27 cellular contexts compared by ENCODE assay signal in genomic region chr18:50093366-50093765, GRCh38.
"Had no signal": no experiment of that assay in that cellular context is flagged by ENCODE, and none has a peak within 500 bp of the region (broad histone marks: within the 10 kb centered on the region; RNA-seq: fewer than 3 reads in every experiment).

No MANE protein-coding gene starts in this region.

- H3K27ac Mint-ChIP-seq: activated B cell treated with CpG ODN at 0.5 μM for 24 hours; activated CD4-positive, alpha-beta T cell treated with anti-CD3 and anti-CD28 coated beads, Interleukin-2, amount 10 ng/mL, durations not matched to agents 24 days and 14 days; activated CD8-positive, alpha-beta memory T cell treated with anti-CD3 and anti-CD28 coated beads, Interleukin-2, amount 10 ng/mL, durations not matched to agents 7 days and 5 days; activated naive CD4-positive, alpha-beta T cell treated with anti-CD3 and anti-CD28 coated beads, Interleukin-2, amount 50 U/mL, for 72 hours; activated naive CD8-positive, alpha-beta T cell treated with anti-CD3 and anti-CD28 coated beads, Interleukin-2, amount 50 U/mL, for 24 hours; activated T-cell treated with anti-CD3 and anti-CD28 coated beads, Interleukin-2, amount 50 U/mL, for 24 hours; activated T-helper 1 cell treated with anti-CD3 and anti-CD28 coated beads, Interleukin-12 subunit alpha, Interleukin-12 subunit beta, Interleukin-2, Interleukin-4 antibody, amounts not matched to agents 30 ng/mL and 10 ng/mL and 1 ng/mL, durations not matched to agents 14 hours and 24 hours and 36 hours; T-helper 17 cell had no signal

- H3K27ac ChIP-seq: brain microvascular endothelial cell, cardiac muscle cell had no signal

- ATAC-seq: activated CD8-positive, alpha-beta memory T cell treated with anti-CD3 and anti-CD28 coated beads, Interleukin-2, amount 10 ng/mL, durations not matched to agents 7 days and 5 days; activated naive CD4-positive, alpha-beta T cell treated with anti-CD3 and anti-CD28 coated beads, Interleukin-2, amount 50 U/mL, for 72 hours; activated naive CD8-positive, alpha-beta T cell treated with anti-CD3 and anti-CD28 coated beads, Interleukin-2, amount 50 U/mL, for 24 hours; T-helper 17 cell had no signal

- H3K4me1 Mint-ChIP-seq: activated B cell treated with CpG ODN at 0.5 μM for 24 hours; activated CD4-positive, alpha-beta T cell treated with anti-CD3 and anti-CD28 coated beads, Interleukin-2, amount 10 ng/mL, durations not matched to agents 24 days and 14 days; activated CD8-positive, alpha-beta memory T cell treated with anti-CD3 and anti-CD28 coated beads, Interleukin-2, amount 10 ng/mL, durations not matched to agents 7 days and 5 days; activated naive CD8-positive, alpha-beta T cell treated with anti-CD3 and anti-CD28 coated beads, Interleukin-2, amount 50 U/mL, for 24 hours; T-helper 17 cell had no signal

- DNase-seq: activated B cell treated with CpG ODN at 0.5 μM for 24 hours; activated CD4-positive, alpha-beta T cell treated with anti-CD3 and anti-CD28 coated beads for 1 hour; activated CD4-positive, alpha-beta T cell treated with anti-CD3 and anti-CD28 coated beads, Interleukin-2, amount 10 ng/mL, durations not matched to agents 24 days and 14 days; activated CD4-positive, alpha-beta T cell treated with anti-CD3 and anti-CD28 coated beads, Interleukin-2, amount 50 U/mL, for 48 hours; activated CD8-positive, alpha-beta memory T cell treated with anti-CD3 and anti-CD28 coated beads, Interleukin-2, amount 10 ng/mL, durations not matched to agents 7 days and 5 days; activated effector memory CD4-positive, alpha-beta T cell treated with anti-CD3 and anti-CD28 coated beads, Interleukin-2, amount 50 U/mL, for 16 hours; activated naive CD4-positive, alpha-beta T cell treated with Interleukin-2 at 50 U/mL for 16 hours; activated naive CD8-positive, alpha-beta T cell treated with anti-CD3 and anti-CD28 coated beads, Interleukin-2, amount 50 U/mL, for 24 hours; activated T-cell treated with anti-CD3 and anti-CD28 coated beads, Interleukin-2, amount 50 U/mL, for 24 hours; amygdala; brain microvascular endothelial cell; cerebellar nuclear complex; MG63; NCI-H1105; NCI-H1436; NCI-H1694 treated with DMSO at 0.1 percent for 48 hours; NCI-H2171; NCI-H2227 treated with DMSO at 0.1 percent for 48 hours; NCI-H446 treated with DMSO at 0.1 percent for 48 hours; NCI-H526 treated with DMSO at 0.1 percent for 48 hours; NCI-H82; SIG-M5; T-helper 17 cell; T-helper 9 cell had no signal

- H3K36me3 Mint-ChIP-seq: activated CD8-positive, alpha-beta memory T cell treated with anti-CD3 and anti-CD28 coated beads, Interleukin-2, amount 10 ng/mL, durations not matched to agents 7 days and 5 days; activated naive CD4-positive, alpha-beta T cell treated with anti-CD3 and anti-CD28 coated beads, Interleukin-2, amount 50 U/mL, for 72 hours had no signal

- H3K36me3 ChIP-seq: brain microvascular endothelial cell, cardiac muscle cell, MG63 had no signal

- H3K27me3 ChIP-seq: brain microvascular endothelial cell, cardiac muscle cell, MG63 had no signal

- H3K4me3 ChIP-seq: cardiac muscle cell, MG63 had no signal

- H3K4me3 Mint-ChIP-seq: activated B cell treated with CpG ODN at 0.5 μM for 24 hours; activated CD4-positive, alpha-beta T cell treated with anti-CD3 and anti-CD28 coated beads, Interleukin-2, amount 10 ng/mL, durations not matched to agents 24 days and 14 days; activated CD8-positive, alpha-beta memory T cell treated with anti-CD3 and anti-CD28 coated beads, Interleukin-2, amount 10 ng/mL, durations not matched to agents 7 days and 5 days; activated naive CD8-positive, alpha-beta T cell treated with anti-CD3 and anti-CD28 coated beads, Interleukin-2, amount 50 U/mL, for 24 hours; activated T-cell treated with anti-CD3 and anti-CD28 coated beads, Interleukin-2, amount 50 U/mL, for 24 hours; activated T-helper 1 cell treated with anti-CD3 and anti-CD28 coated beads, Interleukin-12 subunit alpha, Interleukin-12 subunit beta, Interleukin-2, Interleukin-4 antibody, amounts not matched to agents 30 ng/mL and 10 ng/mL and 1 ng/mL, durations not matched to agents 14 hours and 24 hours and 36 hours; T-helper 17 cell had no signal

- H3K9me3 Mint-ChIP-seq: activated B cell treated with CpG ODN at 0.5 μM for 24 hours; activated CD4-positive, alpha-beta T cell treated with anti-CD3 and anti-CD28 coated beads, Interleukin-2, amount 10 ng/mL, durations not matched to agents 24 days and 14 days; activated naive CD4-positive, alpha-beta T cell treated with anti-CD3 and anti-CD28 coated beads, Interleukin-2, amount 50 U/mL, for 72 hours; activated naive CD8-positive, alpha-beta T cell treated with anti-CD3 and anti-CD28 coated beads, Interleukin-2, amount 50 U/mL, for 24 hours; activated T-cell treated with anti-CD3 and anti-CD28 coated beads, Interleukin-2, amount 50 U/mL, for 24 hours; activated T-helper 1 cell treated with anti-CD3 and anti-CD28 coated beads, Interleukin-12 subunit alpha, Interleukin-12 subunit beta, Interleukin-2, Interleukin-4 antibody, amounts not matched to agents 30 ng/mL and 10 ng/mL and 1 ng/mL, durations not matched to agents 14 hours and 24 hours and 36 hours had no signal
